Comparison of ENCODE assay signal across 8 cellular contexts in the genomic region with DNA sequence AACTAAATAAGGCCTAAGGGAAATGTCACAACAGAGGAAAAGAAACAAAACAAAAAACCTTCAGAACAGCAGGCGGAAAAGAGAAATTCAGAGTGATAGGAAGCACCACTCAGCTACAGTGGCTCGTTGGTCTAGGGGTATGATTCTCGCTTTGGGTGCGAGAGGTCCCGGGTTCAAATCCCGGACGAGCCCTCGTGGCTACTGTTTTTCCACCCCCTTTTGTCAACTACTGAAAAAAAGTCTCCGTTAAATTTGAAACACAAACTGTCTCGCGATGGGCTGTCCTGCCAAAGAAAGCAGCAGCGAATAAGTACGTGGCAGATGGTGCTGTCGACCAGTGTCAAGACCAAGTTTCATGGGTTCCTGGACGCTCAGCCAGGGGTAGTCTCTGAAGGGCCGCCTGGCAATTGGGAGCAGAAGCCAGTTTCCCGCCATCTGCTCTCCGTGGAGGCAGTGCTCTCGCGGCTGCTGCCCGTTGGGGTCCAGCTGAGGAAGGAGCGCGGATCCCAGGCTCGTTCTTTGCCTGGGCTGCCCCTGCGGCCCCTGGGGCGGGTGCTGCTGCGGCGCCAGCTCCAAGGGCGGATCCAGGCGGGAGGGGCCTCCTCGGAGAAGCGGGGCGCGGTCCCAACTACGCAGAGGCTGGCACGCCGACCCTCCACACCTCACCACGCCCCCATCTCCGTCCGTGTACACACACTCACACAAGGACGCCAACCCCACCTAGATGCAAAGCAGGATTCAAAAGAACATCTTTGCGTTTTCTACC. TPM values are rescaled to one million over a fixed set of nuclear protein-coding genes. Genes with fewer than 3 reads are reported as not detected.
DNase-seq lines count a peak whose midpoint lies in the region; ATAC-seq and TF ChIP-seq lines count a peak whose summit lies in the region.

A gene with protein sequence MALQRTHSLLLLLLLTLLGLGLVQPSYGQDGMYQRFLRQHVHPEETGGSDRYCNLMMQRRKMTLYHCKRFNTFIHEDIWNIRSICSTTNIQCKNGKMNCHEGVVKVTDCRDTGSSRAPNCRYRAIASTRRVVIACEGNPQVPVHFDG (plus strand): TSS at position 665 of the 766 bp plus-strand sequence. CDS start 14,812 bp downstream, outside the sequence.

- H3K4me3 ChIP-seq in AG10803 (ENCODE audit: low read length) (peak within 1 kb of the TSS; percentile 93), RWPE2 (ENCODE audit: severe bottlenecking) (peak within 1 kb of the TSS; percentile 80), foreskin fibroblast (ENCODE audit: low read depth in 1 of 2, low read length in 2 of 2) (peak within 1 kb of the TSS; percentile 86 to 89), neural progenitor cell (peak within 1 kb of the TSS; percentile 77)

- H3K79me2 ChIP-seq in neural progenitor cell (ENCODE audit: low read depth), result no peaks in the 10 kb centered on the region

- no peak for TF ChIP-seq CTCF in AG10803 (conservative IDR thresholded peaks at IDR 0.05; ENCODE audit: low read length)
- TF ChIP-seq CTCF in RWPE2 (IDR thresholded peaks at IDR 0.05; ENCODE audit: poor library complexity, severe bottlenecking), result no peak
- TF ChIP-seq CTCF in foreskin fibroblast (IDR thresholded peaks at IDR 0.05; ENCODE audit: low read depth, low read length), result no peak
- no peak for TF ChIP-seq CTCF in neural progenitor cell (IDR thresholded peaks at IDR 0.05)

- TF ChIP-seq POLR2A in GM18951 (IDR thresholded peaks at IDR 0.05; ENCODE audit: extremely low read depth, insufficient read depth, insufficient read length), result peak; percentile 54

- H3K9ac ChIP-seq in neural progenitor cell, result no peak within 1 kb of the TSS

- no peaks in the 10 kb centered on the region for H3K27me3 ChIP-seq in RWPE2 (ENCODE audit: insufficient read depth, poor library complexity, severe bottlenecking)
- peaks cover 18% of the 10 kb centered on the region for H3K27me3 ChIP-seq in neural progenitor cell

- peak within 1 kb of the TSS; percentile 92 for H3K27ac ChIP-seq in RWPE2 (ENCODE audit: poor library complexity, severe bottlenecking)
- peak within 1 kb of the TSS; percentile 0 for H3K27ac ChIP-seq in neural progenitor cell

- peak within 1 kb of the TSS; percentile 94 for H2AFZ ChIP-seq in neural progenitor cell (replicated peaks)

- no peak within 1 kb of the TSS for H3K4me3 Mint-ChIP-seq in neural progenitor cell
- H3K4me3 Mint-ChIP-seq in stimulated activated naive CD8-positive, alpha-beta T cell treated with anti-CD3 and anti-CD28 coated beads, Interleukin-15, Interleukin-2, amounts not matched to agents 100 ng/mL and 50 ng/mL, for 24 hours, result no peak within 1 kb of the TSS

- peaks cover 7% of the 10 kb centered on the region for H3K9me3 Mint-ChIP-seq in neural progenitor cell
- no peaks in the 10 kb centered on the region for H3K9me3 Mint-ChIP-seq in stimulated activated naive CD8-positive, alpha-beta T cell treated with anti-CD3 and anti-CD28 coated beads, Interleukin-15, Interleukin-2, amounts not matched to agents 100 ng/mL and 50 ng/mL, for 24 hours

- peak; percentile 53 for ATAC-seq in RWPE2 (ENCODE audit: low read depth)

- H3K36me3 ChIP-seq in RWPE2 (ENCODE audit: low read depth) (no peaks in the 10 kb centered on the region), neural progenitor cell (no peaks in the 10 kb centered on the region)

- in situ Hi-C loops in GM18951 (cut with MboI; ENCODE audit: low sequenced_read_pairs, unreplicated experiment), result loop anchor here (10.0 kb wide), 2 partner anchors 49 to 349 kb away; a partner anchor contains a TSS

- peaks cover 53% of the 10 kb centered on the region for H3F3A ChIP-seq in neural progenitor cell (ENCODE audit: low read depth)

- H3K9me3 ChIP-seq in RWPE2 (ENCODE audit: severe bottlenecking), result no peaks in the 10 kb centered on the region
- H3K9me3 ChIP-seq in neural progenitor cell (ENCODE audit: low read depth), result no peaks in the 10 kb centered on the region

- peaks cover 21% of the 10 kb centered on the region for H3K4me1 Mint-ChIP-seq in neural progenitor cell
- H3K4me1 Mint-ChIP-seq in stimulated activated naive CD8-positive, alpha-beta T cell treated with anti-CD3 and anti-CD28 coated beads, Interleukin-15, Interleukin-2, amounts not matched to agents 100 ng/mL and 50 ng/mL, for 24 hours (ENCODE audit: low read depth), result peaks cover 4% of the 10 kb centered on the region

- H3K27ac Mint-ChIP-seq in neural progenitor cell, result peak within 1 kb of the TSS; percentile 42
- H3K27ac Mint-ChIP-seq in stimulated activated naive CD8-positive, alpha-beta T cell treated with anti-CD3 and anti-CD28 coated beads, Interleukin-15, Interleukin-2, amounts not matched to agents 100 ng/mL and 50 ng/mL, for 24 hours, result peak within 1 kb of the TSS; percentile 34

- no peaks in the 10 kb centered on the region for H4K20me1 ChIP-seq in neural progenitor cell (ENCODE audit: low read depth)

- DNase-seq in AG10803 (ENCODE audit: low read depth) (peak; percentile 91), HK-2 (ENCODE audit: unreplicated experiment) (peak; percentile 83), RWPE2 (ENCODE audit: low spot score) (peak; percentile 94), activated gamma-delta T cell (lab: John Stamatoyannopoulos, UW) (peak; percentile 34), foreskin fibroblast (peak; percentile 82 to 91), neural progenitor cell (ENCODE audit: low spot score) (peak; percentile 77)

- H3K4me2 ChIP-seq in neural progenitor cell, result peak within 1 kb of the TSS; percentile 87

- H3K4me1 ChIP-seq in RWPE2 (ENCODE audit: insufficient read depth, poor library complexity, severe bottlenecking), result peaks cover 3% of the 10 kb centered on the region
- peaks cover 8% of the 10 kb centered on the region for H3K4me1 ChIP-seq in neural progenitor cell

- H3K27me3 Mint-ChIP-seq in neural progenitor cell (ENCODE audit: insufficient read depth, low read depth), result peaks cover 7% of the 10 kb centered on the region
- H3K27me3 Mint-ChIP-seq in stimulated activated naive CD8-positive, alpha-beta T cell treated with anti-CD3 and anti-CD28 coated beads, Interleukin-15, Interleukin-2, amounts not matched to agents 100 ng/mL and 50 ng/mL, for 24 hours, result no peaks in the 10 kb centered on the region

- H3K36me3 Mint-ChIP-seq in neural progenitor cell, result no peaks in the 10 kb centered on the region
- no peaks in the 10 kb centered on the region for H3K36me3 Mint-ChIP-seq in stimulated activated naive CD8-positive, alpha-beta T cell treated with anti-CD3 and anti-CD28 coated beads, Interleukin-15, Interleukin-2, amounts not matched to agents 100 ng/mL and 50 ng/mL, for 24 hours (ENCODE audit: low read depth)

RNA-seq across cellular contexts. Expression of the gene that starts here (rescaled TPM):
- total RNA-seq in neural progenitor cell (ENCODE audit: low replicate concordance), result 2.0 and 2.1 TPM in 2 replicates

Comparison
In these comparisons a context has a peak if more than half of its experiments do, and no peak if none do; other contexts are left out.
1. Peak in every context shown above with its lines: DNase-seq, ATAC-seq, H3K4me3 ChIP-seq and H3K27ac ChIP-seq.
2. DNase-seq: peak in every context shown above with its lines; median percentile 94 in RWPE2; 91 in AG10803; 86 in foreskin fibroblast; 83 in HK-2; 77 in neural progenitor cell; 34 in activated gamma-delta T cell.